In the genomic region with DNA sequence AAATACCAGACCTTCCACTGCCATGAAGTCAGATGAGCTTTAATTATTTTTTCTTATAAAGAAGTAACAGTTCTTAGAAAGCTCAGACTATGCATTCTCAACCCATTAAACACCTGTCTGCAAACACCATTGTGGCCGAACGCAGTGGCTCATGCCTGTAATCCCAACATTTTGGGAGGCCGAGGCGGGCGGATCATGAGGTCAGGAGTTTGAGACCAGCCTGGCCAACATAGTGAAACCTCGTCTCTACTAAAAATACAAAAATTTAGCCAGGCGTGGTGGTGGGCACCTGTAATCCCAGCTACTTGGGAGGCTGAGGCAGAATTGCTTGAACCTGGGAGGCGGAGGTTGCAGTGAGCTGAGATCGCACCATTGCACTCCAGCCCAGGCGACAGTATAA, we compare ENCODE assay signal across 8 cellular contexts. TPM values are rescaled to one million over a fixed set of nuclear protein-coding genes. Genes with fewer than 3 reads are reported as not detected.
A peak's percentile ranks its signal among the peaks of the same experiment; 100 is the strongest.
DNase-seq lines count a peak whose midpoint lies in the region; ATAC-seq and TF ChIP-seq lines count a peak whose summit lies in the region.
"Not testable (repeated sequence)": the region's sequence is repeated elsewhere in the genome, so short reads cannot be mapped to it uniquely, and the experiment has no call there.

No MANE protein-coding gene starts in this region.

- H3K4me1 Mint-ChIP-seq in CD4-positive, alpha-beta memory T cell = peaks cover 32 to 88% (median 59%) of the 10 kb centered on the region in 4 donors
- H3K4me1 Mint-ChIP-seq in T-helper 17 cell = peaks cover 19% of the 10 kb centered on the region
- H3K4me1 Mint-ChIP-seq in activated T-helper 17 cell treated with anti-CD3 and anti-CD28 coated beads, Interleukin-2, amount 50 U/mL, for 72 hours = peaks cover 10% of the 10 kb centered on the region
- peaks cover 54% of the 10 kb centered on the region for H3K4me1 Mint-ChIP-seq in activated naive CD8-positive, alpha-beta T cell treated with anti-CD3 and anti-CD28 coated beads for 36 hours
- H3K4me1 Mint-ChIP-seq in naive thymus-derived CD4-positive, alpha-beta T cell = peaks cover 20 to 84% (median 62%) of the 10 kb centered on the region in 7 donors

- not testable (repeated sequence) for DNase-seq in CD4-positive, alpha-beta memory T cell; T-helper 17 cell; activated naive CD8-positive, alpha-beta T cell treated with anti-CD3 and anti-CD28 coated beads for 36 hours; effector memory CD4-positive, alpha-beta T cell; naive thymus-derived CD4-positive, alpha-beta T cell
- peak; percentile 47 for DNase-seq in activated CD8-positive, alpha-beta memory T cell treated with anti-CD3 and anti-CD28 coated beads for 24 hours

- not testable (repeated sequence) for H3K27me3 ChIP-seq in CD4-positive, alpha-beta memory T cell (ENCODE audit: insufficient read depth, low read length); effector memory CD4-positive, alpha-beta T cell (replicated peaks; ENCODE audit: control insufficient read depth, insufficient read depth, low read length, poor library complexity, severe bottlenecking); naive thymus-derived CD4-positive, alpha-beta T cell (ENCODE audit: control insufficient read depth in 2 of 2, insufficient read depth in 2 of 2, low read length in 2 of 2)

- CTCF ChIA-PET in CD4-positive, alpha-beta memory T cell (lab: Charles Lee; ENCODE audit: partially characterized antibody) = interaction anchor here (1.4 to 1.9 kb wide), 2 partner anchors 46 to 253 kb away, joined by 3 to 8 read pairs; partner anchors contain the start of gene PPP1R7
- CTCF ChIA-PET in naive thymus-derived CD4-positive, alpha-beta T cell (lab: Charles Lee) = interaction anchor here (1.2 kb wide), 1 partner anchor 10 kb away, joined by 4 read pairs; no protein-coding TSS in a partner anchor

- H3K4me3 ChIP-seq in CD4-positive, alpha-beta memory T cell (ENCODE audit: low read length in 2 of 2); effector memory CD4-positive, alpha-beta T cell (ENCODE audit: insufficient read depth, low read depth, low read length, poor library complexity, severe bottlenecking); naive thymus-derived CD4-positive, alpha-beta T cell (ENCODE audit: low read length): not testable (repeated sequence)

- H3K27ac Mint-ChIP-seq in CD4-positive, alpha-beta memory T cell = peak overlapping the region in 4 of 7 donors; percentile 97 to 98 (median 98)
- peak overlapping the region; percentile 98 for H3K27ac Mint-ChIP-seq in T-helper 17 cell
- H3K27ac Mint-ChIP-seq in activated T-helper 17 cell treated with anti-CD3 and anti-CD28 coated beads, Interleukin-2, amount 50 U/mL, for 72 hours = not testable (repeated sequence)
- peak overlapping the region; percentile 98 for H3K27ac Mint-ChIP-seq in activated naive CD8-positive, alpha-beta T cell treated with anti-CD3 and anti-CD28 coated beads for 36 hours
- H3K27ac Mint-ChIP-seq in naive thymus-derived CD4-positive, alpha-beta T cell = peak overlapping the region in 7 of 9 donors; percentile 88 to 99 (median 99)

- TF ChIP-seq CTCF in 22Rv1 (IDR thresholded peaks at IDR 0.05) = not testable (repeated sequence)

- H3K4me3 Mint-ChIP-seq in CD4-positive, alpha-beta memory T cell = peak overlapping the region in 2 of 8 donors; percentile 94 to 97
- not testable (repeated sequence) for H3K4me3 Mint-ChIP-seq in T-helper 17 cell; activated naive CD8-positive, alpha-beta T cell treated with anti-CD3 and anti-CD28 coated beads for 36 hours
- H3K4me3 Mint-ChIP-seq in activated T-helper 17 cell treated with anti-CD3 and anti-CD28 coated beads, Interleukin-2, amount 50 U/mL, for 72 hours = peak overlapping the region; percentile 93
- peak overlapping the region in 4 of 10 donors; percentile 2 to 98 (median 49) for H3K4me3 Mint-ChIP-seq in naive thymus-derived CD4-positive, alpha-beta T cell

- H3K27me3 Mint-ChIP-seq in CD4-positive, alpha-beta memory T cell; T-helper 17 cell; activated T-helper 17 cell treated with anti-CD3 and anti-CD28 coated beads, Interleukin-2, amount 50 U/mL, for 72 hours; activated naive CD8-positive, alpha-beta T cell treated with anti-CD3 and anti-CD28 coated beads for 36 hours; naive thymus-derived CD4-positive, alpha-beta T cell: not testable (repeated sequence)

- peak overlapping the region; percentile 100 for H3K27ac ChIP-seq in 22Rv1
- H3K27ac ChIP-seq in CD4-positive, alpha-beta memory T cell (ENCODE audit: low read depth, low read length) = not testable (repeated sequence)
- peak overlapping the region; percentile 15 for H3K27ac ChIP-seq in effector memory CD4-positive, alpha-beta T cell (ENCODE audit: insufficient read depth, low read length, poor library complexity, severe bottlenecking)
- peak overlapping the region; percentile 92 for H3K27ac ChIP-seq in naive thymus-derived CD4-positive, alpha-beta T cell (ENCODE audit: low read depth, low read length)

- H3K9me3 ChIP-seq in CD4-positive, alpha-beta memory T cell (ENCODE audit: control insufficient read depth in 1 of 2, low read length in 2 of 2); T-helper 17 cell (ENCODE audit: control insufficient read depth, low read length, poor library complexity, severe bottlenecking); effector memory CD4-positive, alpha-beta T cell (ENCODE audit: control insufficient read depth, low read length); naive thymus-derived CD4-positive, alpha-beta T cell (ENCODE audit: control insufficient read depth in 2 of 3, low read length in 3 of 3): not testable (repeated sequence)

- H3K4me1 ChIP-seq in CD4-positive, alpha-beta memory T cell (ENCODE audit: insufficient read depth, low read length) = peaks cover 86% of the 10 kb centered on the region
- H3K4me1 ChIP-seq in effector memory CD4-positive, alpha-beta T cell (ENCODE audit: control insufficient read depth, insufficient read depth, low read length, poor library complexity, severe bottlenecking) = peaks cover 26% of the 10 kb centered on the region
- peaks cover 46 to 65% of the 10 kb centered on the region in 2 donors for H3K4me1 ChIP-seq in naive thymus-derived CD4-positive, alpha-beta T cell (ENCODE audit: control insufficient read depth in 2 of 2, insufficient read depth in 2 of 2, low read length in 2 of 2)

- peaks cover 16% of the 10 kb centered on the region for H3K36me3 ChIP-seq in CD4-positive, alpha-beta memory T cell (ENCODE audit: insufficient read depth, low read length)
- H3K36me3 ChIP-seq in effector memory CD4-positive, alpha-beta T cell (ENCODE audit: control insufficient read depth, insufficient read depth, low read length) = peaks cover 17% of the 10 kb centered on the region
- H3K36me3 ChIP-seq in naive thymus-derived CD4-positive, alpha-beta T cell (ENCODE audit: control insufficient read depth in 2 of 3, insufficient read depth in 3 of 3, low read length in 3 of 3) = peaks cover 0 to 26% (median 7%) of the 10 kb centered on the region in 3 experiments

- H3K9me3 Mint-ChIP-seq in CD4-positive, alpha-beta memory T cell; activated T-helper 17 cell treated with anti-CD3 and anti-CD28 coated beads, Interleukin-2, amount 50 U/mL, for 72 hours; activated naive CD8-positive, alpha-beta T cell treated with anti-CD3 and anti-CD28 coated beads for 36 hours; naive thymus-derived CD4-positive, alpha-beta T cell: not testable (repeated sequence)

- peaks cover 16 to 38% of the 10 kb centered on the region in 2 donors for H3K36me3 Mint-ChIP-seq in CD4-positive, alpha-beta memory T cell
- H3K36me3 Mint-ChIP-seq in T-helper 17 cell (ENCODE audit: low read depth) = not testable (repeated sequence)
- H3K36me3 Mint-ChIP-seq in activated T-helper 17 cell treated with anti-CD3 and anti-CD28 coated beads, Interleukin-2, amount 50 U/mL, for 72 hours (ENCODE audit: low read depth) = peaks cover 57% of the 10 kb centered on the region
- H3K36me3 Mint-ChIP-seq in activated naive CD8-positive, alpha-beta T cell treated with anti-CD3 and anti-CD28 coated beads for 36 hours = peaks cover 36% of the 10 kb centered on the region
- peaks cover 6 to 33% (median 13%) of the 10 kb centered on the region in 5 donors for H3K36me3 Mint-ChIP-seq in naive thymus-derived CD4-positive, alpha-beta T cell

- intact Hi-C loops in CD4-positive, alpha-beta memory T cell (cut with micrococcal nuclease) = not testable (repeated sequence)
- intact Hi-C loops in naive thymus-derived CD4-positive, alpha-beta T cell (cut with micrococcal nuclease) = loop anchor here in 1 of 2 donors (5.0 to 10.0 kb wide), 2 partner anchors 537 to 780 kb away; partner anchors contain the start of gene RNPEPL1

- POLR2A ChIA-PET in CD4-positive, alpha-beta memory T cell (lab: Charles Lee; ENCODE audit: partially characterized antibody) = interaction anchor here (0.6 to 17.2 kb wide), 6 partner anchors 7 to 95 kb away, joined by 3 to 299 read pairs (median 97); partner anchors contain the start of genes PASK and PPP1R7
- POLR2A ChIA-PET in naive thymus-derived CD4-positive, alpha-beta T cell (lab: Charles Lee) = interaction anchor here (0.9 to 13.6 kb wide), 5 partner anchors 9 to 211 kb away, joined by 3 to 150 read pairs (median 6); partner anchors contain the start of genes HDLBP, PASK, PPP1R7 and SEPTIN2

- not testable (repeated sequence) for ATAC-seq in T-helper 17 cell; activated T-helper 17 cell treated with anti-CD3 and anti-CD28 coated beads, Interleukin-2, amount 50 U/mL, for 72 hours (replicated peaks); naive thymus-derived CD4-positive, alpha-beta T cell

RNA-seq across cellular contexts. Expression of gene MTERF4, which starts 2.5 kb away (rescaled TPM):
- total RNA-seq in CD4-positive, alpha-beta memory T cell = 100 to 1,000 TPM; 204 to 227 TPM
- polyA plus RNA-seq in CD4-positive, alpha-beta memory T cell = 10 to 100 TPM; 44.6 to 56.6 TPM
- total RNA-seq in T-helper 17 cell = 10 to 100 TPM; 66.7 to 82.9 TPM
- total RNA-seq in activated T-helper 17 cell treated with anti-CD3 and anti-CD28 coated beads, Interleukin-2, amount 50 U/mL, for 72 hours = 10 to 100 TPM; 36.4 to 86.5 TPM
- 10 to 100 TPM; 34.5 to 35.6 TPM for total RNA-seq in activated naive CD8-positive, alpha-beta T cell treated with anti-CD3 and anti-CD28 coated beads for 36 hours
- total RNA-seq in naive thymus-derived CD4-positive, alpha-beta T cell = 100 to 1,000 TPM in 2 of 5 experiments, 10 to 100 TPM in 3; 45.3 to 214 (median 91.8) TPM
- 10 to 100 TPM; 73.1 to 82.3 TPM for polyA plus RNA-seq in naive thymus-derived CD4-positive, alpha-beta T cell

RNA-seq across cellular contexts. Expression of gene PASK, which starts 44.7 kb away (rescaled TPM):
- total RNA-seq in CD4-positive, alpha-beta memory T cell = 100 to 1,000 TPM; 290 to 309 TPM
- 10 to 100 TPM; 38.2 to 50.0 TPM for polyA plus RNA-seq in CD4-positive, alpha-beta memory T cell
- total RNA-seq in T-helper 17 cell = 100 to 1,000 TPM; 108 to 163 TPM
- total RNA-seq in activated T-helper 17 cell treated with anti-CD3 and anti-CD28 coated beads, Interleukin-2, amount 50 U/mL, for 72 hours = 10 to 100 TPM; 71.0 to 73.6 TPM
- total RNA-seq in activated naive CD8-positive, alpha-beta T cell treated with anti-CD3 and anti-CD28 coated beads for 36 hours = 10 to 100 TPM; 68.5 to 76.4 TPM
- total RNA-seq in naive thymus-derived CD4-positive, alpha-beta T cell = 100 to 1,000 TPM in 3 of 5 experiments, 10 to 100 TPM in 2; 72.0 to 160 (median 127) TPM
- polyA plus RNA-seq in naive thymus-derived CD4-positive, alpha-beta T cell = 10 to 100 TPM; 15.0 to 25.3 TPM

RNA-seq across cellular contexts. Expression of gene PPP1R7, which starts 45.7 kb away (rescaled TPM):
- 10 to 100 TPM; 61.3 to 68.9 TPM for total RNA-seq in CD4-positive, alpha-beta memory T cell
- 100 to 1,000 TPM; 114 to 119 TPM for polyA plus RNA-seq in CD4-positive, alpha-beta memory T cell
- 10 to 100 TPM; 40.0 to 54.8 TPM for total RNA-seq in T-helper 17 cell
- total RNA-seq in activated T-helper 17 cell treated with anti-CD3 and anti-CD28 coated beads, Interleukin-2, amount 50 U/mL, for 72 hours = 10 to 100 TPM; 81.9 to 86.4 TPM
- 10 to 100 TPM; 80.4 to 85.1 TPM for total RNA-seq in activated naive CD8-positive, alpha-beta T cell treated with anti-CD3 and anti-CD28 coated beads for 36 hours
- 100 to 1,000 TPM in 1 of 5 experiments, 10 to 100 TPM in 4; 39.2 to 105 (median 55.3) TPM for total RNA-seq in naive thymus-derived CD4-positive, alpha-beta T cell
- polyA plus RNA-seq in naive thymus-derived CD4-positive, alpha-beta T cell = 100 to 1,000 TPM; 110 to 122 TPM
